In genomic region chr10:23192396-23192740, GRCh38 we compare ENCODE assay signal across 27 cellular contexts. TPM values are rescaled to one million over a fixed set of nuclear protein-coding genes. Genes with fewer than 3 reads are reported as not detected.
DNase-seq lines count a peak whose midpoint lies in the region; ATAC-seq, FAIRE-seq and TF ChIP-seq lines count a peak whose summit lies in the region.
"Had no signal": no experiment of that assay in that cellular context is flagged by ENCODE, and none has a peak within 500 bp of the region (broad histone marks: within the 10 kb centered on the region; RNA-seq: fewer than 3 reads in every experiment).

No MANE protein-coding gene starts in this region.

- H3K27ac Mint-ChIP-seq in H9: no peak overlapping the region
- H3K27ac Mint-ChIP-seq: immature natural killer cell had no signal

- no peak overlapping the region for H3K18ac ChIP-seq in H9 (ENCODE audit: insufficient read length, low read depth, low read length)
- no peak overlapping the region for H3K18ac ChIP-seq in H1 (ENCODE audit: extremely low read depth, low read length)

- FAIRE-seq in H1 (lab: Jason Lieb, UNC): no peak
- FAIRE-seq: colon, G401.6, GM12878 had no signal

- H3K9ac ChIP-seq in H9 (ENCODE audit: extremely low read depth, insufficient read length, low read length) (no peak overlapping the region), H1 (replicated peaks in 1 of 4; ENCODE audit: extremely low read depth in 1 of 4, low read depth in 3 of 4, low read length in 3 of 4) (no peak overlapping the region), neural cell (ENCODE audit: low read length) (no peak overlapping the region)

- POLR2A ChIA-PET in A673 (lab: Charles Lee; ENCODE audit: low non-redundant PET): no interaction called here
- POLR2A ChIA-PET in H1 (lab: Charles Lee; ENCODE audit: partially characterized antibody): interaction anchor here (1.2 kb wide), 1 partner anchor 19 kb away, joined by 3 read pairs; no protein-coding TSS in a partner anchor

- no peaks in the 10 kb centered on the region for H3K79me1 ChIP-seq in H9 (ENCODE audit: insufficient read depth, low read depth, low read length, poor library complexity, severe bottlenecking)
- H3K79me1 ChIP-seq in H1 (ENCODE audit: low read depth, low read length): no peaks in the 10 kb centered on the region

- H3K9me2 ChIP-seq in neural cell (ENCODE audit: insufficient read depth, low read length): no peaks in the 10 kb centered on the region

- H3K4me3 ChIP-seq in A673 (ENCODE audit: low read depth, low read length, poor library complexity, severe bottlenecking) (peak overlapping the region; percentile 17), H1 (ENCODE audit: extremely low read depth in 1 of 4, insufficient read depth in 2 of 4, low read depth in 3 of 4, low read length in 4 of 4) (peak overlapping the region; percentile 16 to 54 (median 22); a peak in 7 of 8 replicates), neural cell (ENCODE audit: low read length) (peak overlapping the region; percentile 40), adrenal gland (no peak overlapping the region)
- H3K4me3 ChIP-seq: GM12878, SJSA1, tibial artery had no signal

- H3K36me3 ChIP-seq in A673 (ENCODE audit: insufficient read depth, low read length, poor library complexity, severe bottlenecking) (no peaks in the 10 kb centered on the region), H1 (ENCODE audit: control insufficient read depth in 2 of 4, insufficient read depth in 4 of 4, low read length in 3 of 4) (peaks cover 0 to 13% (median 0%) of the 10 kb centered on the region in 4 experiments; a peak in 1 of 8 replicates), neural cell (ENCODE audit: insufficient read depth, low read length) (no peaks in the 10 kb centered on the region), adrenal gland (replicated peaks in 1 of 2) (no peaks in the 10 kb centered on the region)
- H3K36me3 ChIP-seq: neutrophil, SJSA1, tibial artery had no signal

- H4K20me1 ChIP-seq in H9 (ENCODE audit: control insufficient read depth, insufficient read depth, insufficient read length) (peaks cover 3% of the 10 kb centered on the region), H1 (replicated peaks in 1 of 2; ENCODE audit: control insufficient read depth in 1 of 2, insufficient read depth in 2 of 2, low read length in 2 of 2) (peaks cover 15 to 28% of the 10 kb centered on the region in 2 experiments), neural cell (ENCODE audit: insufficient read depth) (no peaks in the 10 kb centered on the region)

- H4K8ac ChIP-seq in H9 (replicated peaks; ENCODE audit: insufficient read length, low read depth, low read length) (no peak overlapping the region), H1 (ENCODE audit: extremely low read depth, insufficient read depth, low read length) (peak overlapping the region; percentile 82)

- peaks cover 97% of the 10 kb centered on the region for H3K27me3 Mint-ChIP-seq in H9 (ENCODE audit: low read depth)

- H3K27me3 ChIP-seq in A673 (replicated peaks; ENCODE audit: insufficient read depth, low read depth, low read length, poor library complexity): peaks cover 99% of the 10 kb centered on the region
- peaks cover 94% of the 10 kb centered on the region for H3K27me3 ChIP-seq in H9 (ENCODE audit: insufficient read depth, low read length)
- H3K27me3 ChIP-seq in H1 (replicated peaks in 1 of 4; ENCODE audit: control insufficient read depth in 3 of 4, extremely low read depth in 1 of 4, insufficient read depth in 3 of 4, low read length in 3 of 4): peaks cover 96 to 100% (median 99%) of the 10 kb centered on the region in 4 experiments
- H3K27me3 ChIP-seq in neural cell (ENCODE audit: insufficient read depth, low read depth, low read length): peaks cover 98% of the 10 kb centered on the region
- H3K27me3 ChIP-seq in adrenal gland: peaks cover 72% of the 10 kb centered on the region

- H3K36me3 Mint-ChIP-seq in H9 (ENCODE audit: insufficient read depth in 1 of 3, low read depth in 3 of 3): peaks cover 0 to 3% (median 0%) of the 10 kb centered on the region in 3 experiments; a peak in 2 of 7 replicates

- H3T11ph ChIP-seq in H9 (ENCODE audit: low read length): no peak overlapping the region

- H2BK120ac ChIP-seq in H9 (ENCODE audit: low read depth, low read length, poor library complexity, severe bottlenecking) (no peak overlapping the region), H1 (replicated peaks; ENCODE audit: low read depth, low read length) (no peak overlapping the region)

- H2AFZ ChIP-seq in H9 (ENCODE audit: low read length) (no peak overlapping the region), H1 (ENCODE audit: low read length) (peak overlapping the region; percentile 65; the same call in 1 of the 2 replicates), neural cell (ENCODE audit: low read depth, low read length) (no peak overlapping the region)

- H3K56ac ChIP-seq in H9 (ENCODE audit: insufficient read length, low read depth, low read length) (no peak overlapping the region), H1 (replicated peaks; ENCODE audit: insufficient read length, low read depth, low read length) (no peak overlapping the region)

- H2AK5ac ChIP-seq in H9 (ENCODE audit: insufficient read length, low read length): no peak overlapping the region
- H2AK5ac ChIP-seq in H1 (ENCODE audit: low read depth, low read length): no peak overlapping the region

- TF ChIP-seq CTCF in A673 (conservative IDR thresholded peaks at IDR 0.05; ENCODE audit: low read depth, low read length) (no peak), H9 (conservative IDR thresholded peaks at IDR 0.05) (no peak), H1 (IDR thresholded peaks at IDR 0.05; ENCODE audit: control extremely low read depth in 1 of 3, insufficient read depth in 1 of 3, low read depth in 1 of 3, low read length in 3 of 3) (no peak), neural cell (IDR thresholded peaks at IDR 0.05; ENCODE audit: poor library complexity, severe bottlenecking) (no peak), adrenal gland (IDR thresholded peaks at IDR 0.05) (no peak)

- peak overlapping the region; percentile 30 for H3K4me2 ChIP-seq in H9 (ENCODE audit: insufficient read depth, insufficient read length, low read length)
- peak overlapping the region; percentile 65 to 76 for H3K4me2 ChIP-seq in H1 (ENCODE audit: insufficient read depth in 1 of 2, low read depth in 2 of 2, low read length in 2 of 2)
- H3K4me2 ChIP-seq in neural cell (ENCODE audit: low read length): no peak overlapping the region

- TF ChIP-seq RAD21 in H1 (IDR thresholded peaks at IDR 0.05 in 1 of 2, conservative IDR thresholded peaks at IDR 0.05 in 1 of 2; ENCODE audit: low read depth in 2 of 2, low read length in 2 of 2): no peak
- no peak for TF ChIP-seq RAD21 in neural cell (conservative IDR thresholded peaks at IDR 0.05)

- H3K14ac ChIP-seq in H9 (ENCODE audit: insufficient read depth, low read length) (no peak overlapping the region), H1 (ENCODE audit: insufficient read length) (no peak overlapping the region)

- H3F3A ChIP-seq in neural cell (ENCODE audit: insufficient read depth, low read length, poor library complexity, severe bottlenecking): no peaks in the 10 kb centered on the region

- no peak overlapping the region for H2BK20ac ChIP-seq in H9 (ENCODE audit: low read depth, low read length, poor library complexity, severe bottlenecking)
- no peak overlapping the region for H2BK20ac ChIP-seq in H1 (ENCODE audit: low read length)

- no peak for TF ChIP-seq EP300 in H1 (IDR thresholded peaks at IDR 0.05; ENCODE audit: borderline replicate concordance in 1 of 2, low read depth in 2 of 2, low read length in 2 of 2)
- TF ChIP-seq EP300 in neural cell (conservative IDR thresholded peaks at IDR 0.05; ENCODE audit: poor library complexity, severe bottlenecking): no peak

- H3K27ac ChIP-seq in A673 (ENCODE audit: low read depth, low read length, poor library complexity, severe bottlenecking): no peak overlapping the region
- no peak overlapping the region for H3K27ac ChIP-seq in H9 (ENCODE audit: insufficient read length, low read depth, low read length)
- H3K27ac ChIP-seq in H1 (ENCODE audit: low read depth, low read length): no peak overlapping the region
- H3K27ac ChIP-seq in neural cell (ENCODE audit: low read length): no peak overlapping the region
- H3K27ac ChIP-seq in adrenal gland: no peak overlapping the region
- H3K27ac ChIP-seq: foreskin keratinocyte, neutrophil, SJSA1, tibial artery had no signal

- H3K4me1 Mint-ChIP-seq in H9: peaks cover 15 to 44% of the 10 kb centered on the region in 2 experiments
- H3K4me1 Mint-ChIP-seq: immature natural killer cell had no signal

- no CpG with 5 or more reads among the region's 34 CpGs for WGBS in H9 (ENCODE audit: extremely low coverage, insufficient read length, low lambda C conversion rate)
- 0% methylated on average over 18 of the region's 34 CpGs; no CpG with 5 or more reads in 1 of the 2 experiments for WGBS in H1 (ENCODE audit: extremely low coverage in 1 of 2, insufficient coverage in 1 of 2, insufficient read length in 1 of 2, insufficient replicate concordance in 2 of 2, low coverage in 1 of 2, low lambda C conversion rate in 2 of 2, missing lambda C conversion rate in 1 of 2), 2 experiments
- WGBS in adrenal gland, 4 donors: 1 to 2% (median 2%) methylated on average over 25 to 34 of the region's 34 CpGs; no CpG with 5 or more reads in 1 of the 4 donors

- H3K4ac ChIP-seq in H9 (ENCODE audit: low read depth, low read length) (no peak overlapping the region), H1 (replicated peaks; ENCODE audit: insufficient read length, low read depth, low read length) (no peak overlapping the region)

- H4K91ac ChIP-seq in H9 (ENCODE audit: insufficient read length, low read depth, low read length) (no peak overlapping the region), H1 (replicated peaks; ENCODE audit: insufficient read length, low read length) (no peak overlapping the region)

- H2BK5ac ChIP-seq in H9 (ENCODE audit: insufficient read length, low read length) (no peak overlapping the region), H1 (ENCODE audit: low read depth, low read length) (no peak overlapping the region)

- DNase-seq in A673 (ENCODE audit: low spot score) (peak; percentile 12), H9 (no peak), H1 (ENCODE audit: low read depth in 1 of 2, low spot score in 2 of 2) (no peak), T-helper 1 cell (no peak), adrenal gland (no peak)
- DNase-seq in activated naive CD4-positive, alpha-beta T cell treated with anti-CD3 and anti-CD28 coated beads, Interleukin-2, amount 50 U/mL, for 16 hours: no peak
- DNase-seq: activated CD4-positive, alpha-beta T cell treated with anti-CD3 and anti-CD28 coated beads for 1 hour; activated gamma-delta T cell; AML-193; aorta; Caco-2; foreskin keratinocyte; immature natural killer cell; mesenchymal stem cell; NCI-H510A treated with DMSO at 0.1 percent for 48 hours; PC-3; stimulated activated CD4-positive, alpha-beta T cell treated with anti-CD3 and anti-CD28 coated beads, Interleukin-4, amount 100 ng/mL, for 24 hours; stimulated activated CD8-positive, alpha-beta memory T cell treated with anti-CD3 and anti-CD28 coated beads, Interleukin-4, amount 100 ng/mL, for 48 hours; T1000; tibial artery had no signal

- H3K23ac ChIP-seq in H9 (ENCODE audit: insufficient read length, low read depth, low read length) (no peak overlapping the region), H1 (ENCODE audit: insufficient read length) (no peak overlapping the region)

- CTCF ChIA-PET in A673 (lab: Charles Lee): interaction anchor here (0.7 kb wide), 1 partner anchor 52 kb away, joined by 3 read pairs; no protein-coding TSS in a partner anchor
- CTCF ChIA-PET in H1 (lab: Charles Lee; ENCODE audit: partially characterized antibody): interaction anchor here (0.5 to 1.9 kb wide), 6 partner anchors 14 to 101 kb away, joined by 3 to 9 read pairs (median 4); no protein-coding TSS in a partner anchor

- H3K4me1 ChIP-seq in A673 (ENCODE audit: insufficient read depth, low read length, poor library complexity, severe bottlenecking) (peaks cover 18% of the 10 kb centered on the region), H9 (ENCODE audit: insufficient read depth, low read length) (no peaks in the 10 kb centered on the region), H1 (replicated peaks in 1 of 4; ENCODE audit: control insufficient read depth in 3 of 4, insufficient read depth in 4 of 4, low read length in 3 of 4) (peaks cover 6 to 18% (median 10%) of the 10 kb centered on the region in 4 experiments), adrenal gland (replicated peaks in 1 of 2) (peaks cover 0 to 4% of the 10 kb centered on the region in 2 donors)
- H3K4me1 ChIP-seq: Caco-2, foreskin keratinocyte, SJSA1 had no signal

- TF ChIP-seq POLR2A in H1 (IDR thresholded peaks at IDR 0.05; ENCODE audit: control extremely low read depth in 1 of 2, low read depth in 2 of 2, low read length in 2 of 2): no peak
- TF ChIP-seq POLR2A in adrenal gland (IDR thresholded peaks at IDR 0.05): no peak

- BruUV-seq in A673 (replicated peaks; lab: Mats Ljungman, UMichigan): no TSS peak

- intact Hi-C loops in A673 (cut with micrococcal nuclease; ENCODE audit: unreplicated experiment): no loop called here
- intact Hi-C loops in adrenal gland (cut with DNase I): no loop called here

- H3K79me2 ChIP-seq in H9 (ENCODE audit: insufficient read depth, low read length): no peaks in the 10 kb centered on the region
- H3K79me2 ChIP-seq in H1 (ENCODE audit: control insufficient read depth in 1 of 2, insufficient read depth in 2 of 2, low read length in 2 of 2): no peaks in the 10 kb centered on the region
- no peaks in the 10 kb centered on the region for H3K79me2 ChIP-seq in neural cell (replicated peaks; ENCODE audit: insufficient read depth, low read length)

- H3K9me3 Mint-ChIP-seq in H9: peaks cover 6 to 20% of the 10 kb centered on the region in 2 experiments
- H3K9me3 Mint-ChIP-seq: immature natural killer cell had no signal

- no peak overlapping the region for H2BK15ac ChIP-seq in H9 (ENCODE audit: low read depth, low read length)
- H2BK15ac ChIP-seq in H1 (ENCODE audit: low read length): no peak overlapping the region

- peak overlapping the region; percentile 51 to 80 for H3K4me3 Mint-ChIP-seq in H9
- H3K4me3 Mint-ChIP-seq: immature natural killer cell had no signal

- no peak for ATAC-seq in HG02759 (IDR thresholded peaks at IDR 0.05; ENCODE audit: unreplicated experiment)
- ATAC-seq: GM12878, PC-3 had no signal

- H4K5ac ChIP-seq in H9 (ENCODE audit: insufficient read length, low read depth, low read length) (no peak overlapping the region), H1 (ENCODE audit: insufficient read length, low read depth, low read length) (no peak overlapping the region)

- H3K9me3 ChIP-seq in A673 (ENCODE audit: low read depth, low read length, poor library complexity, severe bottlenecking): no peaks in the 10 kb centered on the region
- H3K9me3 ChIP-seq in H9 (ENCODE audit: control insufficient read depth, low read depth, low read length): no peaks in the 10 kb centered on the region
- H3K9me3 ChIP-seq in H1 (ENCODE audit: insufficient read depth in 2 of 2, low read depth in 1 of 2, low read length in 1 of 2): no peaks in the 10 kb centered on the region
- no peaks in the 10 kb centered on the region for H3K9me3 ChIP-seq in neural cell (ENCODE audit: low read length)
- H3K9me3 ChIP-seq in adrenal gland (replicated peaks in 1 of 3): no peaks in the 10 kb centered on the region
- H3K9me3 ChIP-seq: neutrophil, SJSA1, tibial artery had no signal

- H3K23me2 ChIP-seq in H9 (ENCODE audit: insufficient read length, low read depth, low read length, poor library complexity, severe bottlenecking): peaks cover 3% of the 10 kb centered on the region
- H3K23me2 ChIP-seq in H1 (ENCODE audit: low read depth, low read length): peaks cover 5% of the 10 kb centered on the region; the same call in 1 of the 2 replicates

- no peak overlapping the region for H2BK12ac ChIP-seq in H9 (ENCODE audit: insufficient read length, low read depth, low read length)
- no peak overlapping the region for H2BK12ac ChIP-seq in H1 (ENCODE audit: low read depth, low read length)

RNA-seq across cellular contexts. Expression of gene PTF1A, which starts 0.3 kb away (rescaled TPM):
- not detected in 2 replicates for total RNA-seq in A673 (2021)
- not detected in 2 replicates for total RNA-seq in H9 (2021)
- total RNA-seq in H1 (2021; fragmentation: NEBNext Ultra II Directional; extraction: Animal tissue kit (Norgen Biotek cat#: 25700)): not detected in 2 replicates
- polyA plus RNA-seq in H1 (2011; rRNA removed): not detected in 2 replicates
- polyA plus RNA-seq in H1 (2011; cell fraction: cytosol; rRNA removed): not detected
- not detected for polyA plus RNA-seq in H1 (2011; cell fraction: nucleus; rRNA removed)
- polyA plus RNA-seq in H1 (2012, experiment 1 of 2): not detected in 4 replicates
- polyA plus RNA-seq in H1 (2012, experiment 2 of 2): not detected
- polyA plus RNA-seq in H1 (2013, experiment 1 of 2): not detected
- not detected for polyA plus RNA-seq in H1 (2013, experiment 2 of 2)
- polyA minus RNA-seq in H1 (2011; rRNA and poly(A)+ RNA removed): not detected in 2 replicates
- not detected for polyA minus RNA-seq in H1 (2011; cell fraction: cytosol; rRNA and poly(A)+ RNA removed)
- polyA minus RNA-seq in H1 (2011; cell fraction: nucleus; rRNA and poly(A)+ RNA removed): not detected
- not detected in 2 replicates for polyA plus RNA-seq in neural cell
- polyA minus RNA-seq in neural cell: not detected in 2 replicates
- not detected for total RNA-seq in adrenal gland
- polyA plus RNA-seq in adrenal gland: not detected
- total RNA-seq: aorta, Caco-2, foreskin keratinocyte, GM12878, PC-3, SJSA1 had no signal
- polyA plus RNA-seq: aorta, foreskin keratinocyte, GM12878, immature natural killer cell had no signal

Comparison
In these comparisons a context has a peak if more than half of its experiments do, and no peak if none do; other contexts are left out.
1. H3K4me3 ChIP-seq: peak in A673 (single experiment), H1 (4 of 4) and neural cell (single experiment); none in adrenal gland (0 of 4).